21 cellular contexts compared by ENCODE assay signal in the genomic region with DNA sequence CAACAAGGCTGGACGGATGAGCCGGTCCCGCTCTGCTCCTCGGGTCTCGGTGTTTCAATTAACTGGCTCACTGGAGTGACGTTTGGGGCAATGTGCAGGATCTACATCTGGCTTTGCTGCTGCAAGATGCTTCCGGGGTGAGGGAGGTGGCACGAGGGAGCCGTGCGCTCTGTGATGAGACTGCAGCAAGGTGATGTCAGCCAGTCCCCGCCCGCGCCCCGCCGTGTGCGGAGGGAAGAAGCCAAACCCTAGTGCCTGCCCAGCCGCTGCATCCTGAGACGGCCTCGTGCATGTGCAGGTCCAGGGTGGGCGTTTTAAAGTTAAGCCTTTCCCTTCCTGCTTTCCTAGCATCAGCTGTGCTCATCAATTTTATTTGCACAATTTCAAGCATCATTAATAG. TPM values are rescaled to one million over a fixed set of nuclear protein-coding genes. Genes with fewer than 3 reads are reported as not detected.
"Had no signal": no experiment of that assay in that cellular context is flagged by ENCODE, and none has a peak within 500 bp of the region (broad histone marks: within the 10 kb centered on the region; RNA-seq: fewer than 3 reads in every experiment).

No MANE protein-coding gene starts in this region.

- FAIRE-seq: astrocyte, colon, keratinocyte had no signal

- H3K27me3 ChIP-seq: adrenal gland, gastrocnemius medialis, neural progenitor cell, thyroid gland, upper lobe of right lung had no signal

- H3K27ac ChIP-seq: adrenal gland, esophagus squamous epithelium, gastrocnemius medialis, heart left ventricle, lower lobe of right lung, neural progenitor cell, thyroid gland, upper lobe of right lung had no signal

- H3K9ac ChIP-seq: neural progenitor cell had no signal

- H3K4me2 ChIP-seq: neural progenitor cell had no signal

- H3K4me1 ChIP-seq: adrenal gland, esophagus squamous epithelium, lower lobe of right lung, neural progenitor cell, thyroid gland, upper lobe of right lung had no signal

- H3K4me3 ChIP-seq: adrenal gland, esophagus squamous epithelium, gastrocnemius medialis, heart left ventricle, lower lobe of right lung, neural progenitor cell, thyroid gland, upper lobe of right lung had no signal

- ATAC-seq: activated T-cell treated with anti-CD3 and anti-CD28 coated beads, Interleukin-2, amount 50 U/mL, for 4 hours; gastrocnemius medialis; heart left ventricle; left lobe of liver; lower lobe of right lung; naive thymus-derived CD8-positive, alpha-beta T cell; stimulated activated naive CD8-positive, alpha-beta T cell treated with anti-CD3 and anti-CD28 coated beads, Interleukin-15, Interleukin-2, amounts not matched to agents 100 U/mL and 50 U/mL, for 24 hours; upper lobe of right lung had no signal

- H3K36me3 ChIP-seq: adrenal gland, esophagus squamous epithelium, gastrocnemius medialis, heart left ventricle, lower lobe of right lung, neural progenitor cell, thyroid gland, upper lobe of right lung had no signal

- DNase-seq: activated CD4-positive, alpha-beta T cell treated with anti-CD3 and anti-CD28 coated beads, Interleukin-2, amount 50 U/mL, for 4 hours; activated CD8-positive, alpha-beta memory T cell treated with anti-CD3 and anti-CD28 coated beads for 24 hours; activated CD8-positive, alpha-beta memory T cell treated with anti-CD3 and anti-CD28 coated beads, Interleukin-2, amount 50 U/mL, for 4 hours; activated naive CD4-positive, alpha-beta T cell; activated T-cell treated with anti-CD3 and anti-CD28 coated beads, Interleukin-2, amount 50 U/mL, for 4 hours; adrenal gland; esophagus squamous epithelium; gastrocnemius medialis; lower lobe of right lung; naive thymus-derived CD8-positive, alpha-beta T cell; stimulated activated CD4-positive, alpha-beta T cell treated with anti-CD3 and anti-CD28 coated beads, Interleukin-4, amount 100 ng/mL, for 24 hours; stimulated activated naive CD8-positive, alpha-beta T cell treated with anti-CD3 and anti-CD28 coated beads, Interleukin-15, Interleukin-2, amounts not matched to agents 100 U/mL and 50 U/mL, for 24 hours; T-helper 1 cell; thyroid gland; upper lobe of right lung had no signal

- H3K9me3 ChIP-seq: adrenal gland, esophagus squamous epithelium, gastrocnemius medialis, lower lobe of right lung, thyroid gland, upper lobe of right lung had no signal

- H2AFZ ChIP-seq: neural progenitor cell had no signal

RNA-seq across cellular contexts. Expression of gene MGAT5B, which starts 44.4 kb away (rescaled TPM):
- total RNA-seq: gastrocnemius medialis, left lobe of liver had no signal
- polyA plus RNA-seq: naive thymus-derived CD8-positive, alpha-beta T cell had no signal
